8 cellular contexts compared by ENCODE assay signal in genomic region chr11:59802639-59803176, GRCh38. TPM values are rescaled to one million over a fixed set of nuclear protein-coding genes. Genes with fewer than 3 reads are reported as not detected.
DNase-seq lines count a peak whose midpoint lies in the region; ATAC-seq and TF ChIP-seq lines count a peak whose summit lies in the region.

No MANE protein-coding gene starts in this region.

- no peaks in the 10 kb centered on the region for H3K27me3 Mint-ChIP-seq in T-helper 17 cell
- H3K27me3 Mint-ChIP-seq in effector memory CD8-positive, alpha-beta T cell: no peaks in the 10 kb centered on the region

- DNase-seq in AG20443 (ENCODE audit: low spot score) (peak; percentile 62), LNCaP clone FGC (ENCODE audit: low read depth) (no peak), T-helper 17 cell (peak in 2 of 3 donors; percentile 13 to 18), mucosa of gallbladder (ENCODE audit: low spot score) (peak; percentile 64)
- peak; percentile 45 to 60 (median 54) for DNase-seq in effector memory CD8-positive, alpha-beta T cell

- no peaks in the 10 kb centered on the region for H3K9me3 ChIP-seq in T-helper 17 cell (ENCODE audit: control insufficient read depth, low read length, poor library complexity, severe bottlenecking)

- H3K4me3 ChIP-seq in LNCaP clone FGC (ENCODE audit: low read depth, low read length): no peak overlapping the region

- H3K36me3 Mint-ChIP-seq in T-helper 17 cell (ENCODE audit: low read depth): peaks cover 3% of the 10 kb centered on the region
- peaks cover 25% of the 10 kb centered on the region for H3K36me3 Mint-ChIP-seq in effector memory CD8-positive, alpha-beta T cell (ENCODE audit: insufficient read depth)

- ATAC-seq in T-helper 17 cell (peak; percentile 71), GM21717 (IDR thresholded peaks at IDR 0.05; ENCODE audit: unreplicated experiment) (no peak), HG03442 (IDR thresholded peaks at IDR 0.05; ENCODE audit: unreplicated experiment) (no peak)
- ATAC-seq in effector memory CD8-positive, alpha-beta T cell (replicated peaks): peak; percentile 76

- H3K9me3 Mint-ChIP-seq in effector memory CD8-positive, alpha-beta T cell: no peaks in the 10 kb centered on the region

- TF ChIP-seq CTCF in GM12872 (IDR thresholded peaks at IDR 0.05; ENCODE audit: insufficient read depth, low read depth, low read length): peak; percentile 50
- peak; percentile 69 for TF ChIP-seq CTCF in LNCaP clone FGC (IDR thresholded peaks at IDR 0.05; ENCODE audit: control insufficient read depth, extremely low read depth, insufficient read depth)

- peak overlapping the region; percentile 60 for H3K27ac Mint-ChIP-seq in T-helper 17 cell
- H3K27ac Mint-ChIP-seq in effector memory CD8-positive, alpha-beta T cell: no peak overlapping the region

- no peak overlapping the region for H3K4me3 Mint-ChIP-seq in T-helper 17 cell
- H3K4me3 Mint-ChIP-seq in effector memory CD8-positive, alpha-beta T cell: no peak overlapping the region

- H3K4me1 Mint-ChIP-seq in T-helper 17 cell: peaks cover 3% of the 10 kb centered on the region
- no peaks in the 10 kb centered on the region for H3K4me1 Mint-ChIP-seq in effector memory CD8-positive, alpha-beta T cell (ENCODE audit: low read depth in 2 of 2)

RNA-seq across cellular contexts. Expression of gene MRPL16, which starts 7.9 kb away (rescaled TPM):
- total RNA-seq in T-helper 17 cell: 10 to 100 TPM; 18.4 to 21.8 TPM
- total RNA-seq in mucosa of gallbladder: 34.7 TPM

RNA-seq across cellular contexts. Expression of gene CBLIF, which starts 42.6 kb away (rescaled TPM):
- total RNA-seq in T-helper 17 cell (not detected), mucosa of gallbladder (not detected)

RNA-seq across cellular contexts. Expression of gene STX3, which starts 47.5 kb away (rescaled TPM):
- total RNA-seq in T-helper 17 cell (1 to 10 TPM; 4.7 to 6.6 TPM), mucosa of gallbladder (82.7 TPM)

Comparison
In these comparisons a context has a peak if more than half of its experiments do, and no peak if none do; other contexts are left out.
1. ATAC-seq: peak in T-helper 17 cell (single experiment) and effector memory CD8-positive, alpha-beta T cell (single experiment); none in GM21717 (single experiment) and HG03442 (single experiment).
2. RNA of gene STX3, which starts 47.5 kb away (total RNA-seq): 82.7 TPM in mucosa of gallbladder (single experiment); 4.7 to 6.6 TPM in T-helper 17 cell; every median in the first group is over 10 times any median in the second.